ENCODE assay signal across 16 cellular contexts in the genomic region with DNA sequence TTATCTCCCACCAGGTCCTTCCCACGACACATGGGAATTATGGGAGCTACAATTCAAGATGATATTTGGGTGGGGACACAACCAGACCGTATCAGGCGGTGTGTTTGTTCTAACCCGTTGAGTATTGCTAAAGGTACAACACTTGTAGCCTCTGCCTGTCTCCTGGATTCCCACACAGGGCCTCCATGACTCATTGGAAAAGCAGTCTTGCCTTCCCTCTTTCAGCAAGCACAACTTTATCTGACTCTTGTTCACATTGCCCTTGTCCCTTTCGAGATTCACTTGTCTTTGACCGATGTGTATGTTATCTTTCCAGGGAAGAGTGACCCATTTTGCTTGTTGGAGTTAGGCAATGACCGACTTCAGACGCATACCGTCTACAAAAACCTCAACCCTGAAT.
DNase-seq lines count a peak whose midpoint lies in the region; ATAC-seq and FAIRE-seq lines count a peak whose summit lies in the region.
"Had no signal": no experiment of that assay in that cellular context is flagged by ENCODE, and none has a peak within 500 bp of the region (broad histone marks: within the 10 kb centered on the region; RNA-seq: fewer than 3 reads in every experiment).

No MANE protein-coding gene starts in this region.

- no peak for FAIRE-seq in urothelium cell line (lab: Jason Lieb, UNC)
- FAIRE-seq: G401.6, GM12891, RCC 7860 had no signal

- DNase-seq in M059J (ENCODE audit: low read depth) = peak; percentile 16
- DNase-seq in amniotic epithelial cell (ENCODE audit: low read depth) = peak; percentile 89
- peak; percentile 63 for DNase-seq in islet precursor cell
- peak; percentile 52 for DNase-seq in urothelium cell line (ENCODE audit: low spot score)
- DNase-seq in G401 (ENCODE audit: low spot score) = no peak
- no peak for DNase-seq in SW 1271 (lab: John Stamatoyannopoulos, UW)
- DNase-seq: DMS 273 treated with DMSO at 0.1 percent for 48 hours, HFFc6, NCI-H1417, NCI-H2029, NCI-H2171 treated with DMSO at 0.1 percent for 48 hours, SJCRH30 had no signal

- in situ Hi-C loops in G401 (cut with HindIII; ENCODE audit: low sequenced_read_pairs) = no loop called here

- no peak for ATAC-seq in GM19023 (IDR thresholded peaks at IDR 0.05; ENCODE audit: unreplicated experiment)

Comparison
In these comparisons a context has a peak if more than half of its experiments do, and no peak if none do; other contexts are left out.
1. DNase-seq: peak in M059J (single experiment), amniotic epithelial cell (single experiment), islet precursor cell (single experiment) and urothelium cell line (single experiment); none in G401 (single experiment) and SW 1271 (0 of 2).